ENCODE assay signal across 13 cellular contexts in the genomic region with DNA sequence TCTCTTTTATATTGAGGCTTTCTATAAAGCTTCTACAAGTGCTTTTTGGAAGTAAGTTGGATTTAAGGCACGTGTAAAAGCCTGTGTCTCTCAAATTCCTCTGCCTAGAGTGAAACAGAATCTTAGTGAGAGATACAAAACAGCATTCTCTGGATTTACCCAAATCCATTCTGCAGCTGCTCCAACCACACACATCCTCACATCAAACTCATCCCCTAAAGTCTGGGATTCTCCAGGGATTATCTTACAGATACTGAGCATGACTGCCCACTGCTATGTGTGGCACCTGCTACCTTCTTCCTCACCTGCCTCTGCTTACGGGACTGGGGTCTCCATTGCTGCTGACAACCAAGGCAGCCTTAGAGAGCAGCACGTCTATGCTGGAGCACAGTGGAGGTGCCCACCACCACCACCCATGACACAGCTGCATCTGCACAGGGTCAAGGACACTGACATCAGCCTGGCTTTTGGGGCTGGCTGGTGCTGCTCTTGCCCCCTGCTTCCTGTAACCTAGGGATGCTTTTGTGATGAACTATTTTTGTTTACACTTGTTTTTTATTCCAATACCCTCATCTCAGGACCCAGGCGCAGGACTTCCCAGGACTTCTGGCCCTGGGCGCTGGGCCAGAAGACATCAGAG.
DNase-seq lines count a peak whose midpoint lies in the region; ATAC-seq and TF ChIP-seq lines count a peak whose summit lies in the region.
"Had no signal": no experiment of that assay in that cellular context is flagged by ENCODE, and none has a peak within 500 bp of the region (broad histone marks: within the 10 kb centered on the region; RNA-seq: fewer than 3 reads in every experiment).

No MANE protein-coding gene starts in this region.

- intact Hi-C loops in left lung (cut with DNase I) = no loop called here

- H3K27me3 ChIP-seq in left lung (no peaks in the 10 kb centered on the region), H9 (ENCODE audit: insufficient read depth, low read length) (no peaks in the 10 kb centered on the region)

- no CpG with 5 or more reads among the region's 5 CpGs for WGBS in H9 (ENCODE audit: extremely low coverage, insufficient read length, low lambda C conversion rate)

- peak overlapping the region; percentile 74 for H3K4me3 Mint-ChIP-seq in activated T-cell treated with anti-CD3 and anti-CD28 coated beads, Interleukin-2, amount 50 U/mL, for 24 hours
- peak overlapping the region; percentile 79 for H3K4me3 Mint-ChIP-seq in activated naive CD8-positive, alpha-beta T cell
- H3K4me3 Mint-ChIP-seq in H9 = no peak overlapping the region

- H4K91ac ChIP-seq in H9 (ENCODE audit: insufficient read length, low read depth, low read length) = no peak overlapping the region

- H3K9me3 ChIP-seq in left lung (no peaks in the 10 kb centered on the region), H9 (ENCODE audit: control insufficient read depth, low read depth, low read length) (no peaks in the 10 kb centered on the region)

- H3K4me2 ChIP-seq in H9 (ENCODE audit: insufficient read depth, insufficient read length, low read length) = no peak overlapping the region

- no peak overlapping the region for H3T11ph ChIP-seq in H9 (ENCODE audit: low read length)

- H2AK5ac ChIP-seq in H9 (ENCODE audit: insufficient read length, low read length) = no peak overlapping the region

- H3K27ac ChIP-seq in left lung = peak overlapping the region; percentile 34 to 95
- peak overlapping the region; percentile 40 for H3K27ac ChIP-seq in substantia nigra (ENCODE audit: low read depth, low read length, poor library complexity, severe bottlenecking)
- no peak overlapping the region for H3K27ac ChIP-seq in H9 (ENCODE audit: insufficient read length, low read depth, low read length)

- no peak overlapping the region for H3K18ac ChIP-seq in H9 (ENCODE audit: insufficient read length, low read depth, low read length)

- H2BK120ac ChIP-seq in H9 (ENCODE audit: low read depth, low read length, poor library complexity, severe bottlenecking) = no peak overlapping the region

- H3K23ac ChIP-seq in H9 (ENCODE audit: insufficient read length, low read depth, low read length) = no peak overlapping the region

- H3K36me3 ChIP-seq in left lung = no peaks in the 10 kb centered on the region

- H3K9ac ChIP-seq in H9 (ENCODE audit: extremely low read depth, insufficient read length, low read length) = no peak overlapping the region

- H3K79me1 ChIP-seq in H9 (ENCODE audit: insufficient read depth, low read depth, low read length, poor library complexity, severe bottlenecking) = no peaks in the 10 kb centered on the region

- H3K4me3 ChIP-seq in left lung = no peak overlapping the region

- H4K5ac ChIP-seq in H9 (ENCODE audit: insufficient read length, low read depth, low read length) = no peak overlapping the region

- H2AFZ ChIP-seq in H9 (ENCODE audit: low read length) = no peak overlapping the region

- H2BK15ac ChIP-seq in H9 (ENCODE audit: low read depth, low read length) = no peak overlapping the region

- peaks cover 15% of the 10 kb centered on the region for H3K9me3 Mint-ChIP-seq in activated T-cell treated with anti-CD3 and anti-CD28 coated beads, Interleukin-2, amount 50 U/mL, for 24 hours
- H3K9me3 Mint-ChIP-seq in activated naive CD8-positive, alpha-beta T cell (ENCODE audit: low read depth) = no peaks in the 10 kb centered on the region
- peaks cover 0 to 4% of the 10 kb centered on the region in 2 experiments; a peak in 1 of 5 replicates for H3K9me3 Mint-ChIP-seq in H9
- H3K9me3 Mint-ChIP-seq: naive B cell had no signal

- no peak overlapping the region for H3K56ac ChIP-seq in H9 (ENCODE audit: insufficient read length, low read depth, low read length)

- H2BK5ac ChIP-seq in H9 (ENCODE audit: insufficient read length, low read length) = no peak overlapping the region

- H3K23me2 ChIP-seq in H9 (ENCODE audit: insufficient read length, low read depth, low read length, poor library complexity, severe bottlenecking) = no peaks in the 10 kb centered on the region

- H3K14ac ChIP-seq in H9 (ENCODE audit: insufficient read depth, low read length) = no peak overlapping the region

- no peak overlapping the region for H2BK20ac ChIP-seq in H9 (ENCODE audit: low read depth, low read length, poor library complexity, severe bottlenecking)

- H2BK12ac ChIP-seq in H9 (ENCODE audit: insufficient read length, low read depth, low read length) = no peak overlapping the region

- H3K4me1 Mint-ChIP-seq in activated T-cell treated with anti-CD3 and anti-CD28 coated beads, Interleukin-2, amount 50 U/mL, for 24 hours (ENCODE audit: low read depth) = peaks cover 96% of the 10 kb centered on the region
- H3K4me1 Mint-ChIP-seq in activated naive CD8-positive, alpha-beta T cell (ENCODE audit: low read depth) = peaks cover 74% of the 10 kb centered on the region
- peaks cover 3 to 7% of the 10 kb centered on the region in 2 experiments; a peak in 2 of 4 replicates for H3K4me1 Mint-ChIP-seq in H9

- no peak for ATAC-seq in left lung
- no peak for ATAC-seq in GM21528 (IDR thresholded peaks at IDR 0.05; ENCODE audit: low FRiP score, unreplicated experiment)

- no peak overlapping the region for H4K8ac ChIP-seq in H9 (replicated peaks; ENCODE audit: insufficient read length, low read depth, low read length)

- H3K79me2 ChIP-seq in H9 (ENCODE audit: insufficient read depth, low read length) = no peaks in the 10 kb centered on the region

- no peak for TF ChIP-seq CTCF in left lung (IDR thresholded peaks at IDR 0.05)
- TF ChIP-seq CTCF in H9 (conservative IDR thresholded peaks at IDR 0.05) = no peak

- peaks cover 31% of the 10 kb centered on the region for H3K36me3 Mint-ChIP-seq in activated T-cell treated with anti-CD3 and anti-CD28 coated beads, Interleukin-2, amount 50 U/mL, for 24 hours (ENCODE audit: low read depth)
- H3K36me3 Mint-ChIP-seq in activated naive CD8-positive, alpha-beta T cell = no peaks in the 10 kb centered on the region
- H3K36me3 Mint-ChIP-seq in H9 (ENCODE audit: insufficient read depth in 1 of 3, low read depth in 3 of 3) = no peaks in the 10 kb centered on the region; a peak in 1 of 7 replicates
- H3K36me3 Mint-ChIP-seq: naive B cell had no signal

- no peak overlapping the region for H3K4ac ChIP-seq in H9 (ENCODE audit: low read depth, low read length)

- no peaks in the 10 kb centered on the region for H3K27me3 Mint-ChIP-seq in activated T-cell treated with anti-CD3 and anti-CD28 coated beads, Interleukin-2, amount 50 U/mL, for 24 hours
- H3K27me3 Mint-ChIP-seq in activated naive CD8-positive, alpha-beta T cell = no peaks in the 10 kb centered on the region
- no peaks in the 10 kb centered on the region; the same call in none of the 2 replicates for H3K27me3 Mint-ChIP-seq in H9 (ENCODE audit: low read depth)

- peak overlapping the region; percentile 99 for H3K27ac Mint-ChIP-seq in activated T-cell treated with anti-CD3 and anti-CD28 coated beads, Interleukin-2, amount 50 U/mL, for 24 hours
- peak overlapping the region; percentile 99 for H3K27ac Mint-ChIP-seq in activated naive CD8-positive, alpha-beta T cell
- H3K27ac Mint-ChIP-seq in H9 = no peak overlapping the region

- no peak for DNase-seq in activated T-cell treated with anti-CD3 and anti-CD28 coated beads, Interleukin-2, amount 50 U/mL, for 24 hours
- no peak for DNase-seq in activated T-cell treated with anti-CD3 and anti-CD28 coated beads, Interleukin-2, amount 50 U/mL, for 48 hours
- DNase-seq in left lung (no peak), substantia nigra (lab: John Stamatoyannopoulos, UW) (no peak), iPS-NIHi11 (ENCODE audit: low spot score) (no peak), H9 (no peak)
- DNase-seq: activated CD4-positive, CD25-positive, alpha-beta regulatory T cell; effector CD4-positive, alpha-beta T cell; Karpas-422; naive B cell; NCI-H226 had no signal

- H3K4me1 ChIP-seq in left lung (peaks cover 26 to 87% of the 10 kb centered on the region in 2 donors), H9 (ENCODE audit: insufficient read depth, low read length) (no peaks in the 10 kb centered on the region)

- no peaks in the 10 kb centered on the region for H4K20me1 ChIP-seq in H9 (ENCODE audit: control insufficient read depth, insufficient read depth, insufficient read length)

Comparison
In these comparisons a context has a peak if more than half of its experiments do, and no peak if none do; other contexts are left out.
1. H3K27ac Mint-ChIP-seq: peak in activated T-cell treated with anti-CD3 and anti-CD28 coated beads, Interleukin-2, amount 50 U/mL, for 24 hours (single experiment) and activated naive CD8-positive, alpha-beta T cell (single experiment); none in H9 (0 of 3).
2. H3K4me3 Mint-ChIP-seq: peak in activated T-cell treated with anti-CD3 and anti-CD28 coated beads, Interleukin-2, amount 50 U/mL, for 24 hours (single experiment) and activated naive CD8-positive, alpha-beta T cell (single experiment); none in H9 (0 of 2).